In genomic region chr21:44959376-44960091, GRCh38 we compare ENCODE assay signal across 15 cellular contexts. TPM values are rescaled to one million over a fixed set of nuclear protein-coding genes. Genes with fewer than 3 reads are reported as not detected.
DNase-seq lines count a peak whose midpoint lies in the region; ATAC-seq and TF ChIP-seq lines count a peak whose summit lies in the region.
"Had no signal": no experiment of that assay in that cellular context is flagged by ENCODE, and none has a peak within 500 bp of the region (broad histone marks: within the 10 kb centered on the region; RNA-seq: fewer than 3 reads in every experiment).

No MANE protein-coding gene starts in this region.

- ATAC-seq in left cardiac atrium = no peak
- ATAC-seq in psoas muscle = no peak
- ATAC-seq in GM18858 (IDR thresholded peaks at IDR 0.05; ENCODE audit: unreplicated experiment) = no peak
- no peak for ATAC-seq in HG03439 (IDR thresholded peaks at IDR 0.05; ENCODE audit: unreplicated experiment)
- ATAC-seq: T-cell had no signal

- CTCF ChIA-PET in mammary epithelial cell (lab: Charles Lee; ENCODE audit: low non-redundant PET) = no interaction called here

- H3K27ac ChIP-seq in breast epithelium (peak overlapping the region; percentile 81 to 94), mammary epithelial cell (ENCODE audit: insufficient read depth, low read depth, low read length) (no peak overlapping the region), psoas muscle (no peak overlapping the region)

- TF ChIP-seq CTCF in breast epithelium (IDR thresholded peaks at IDR 0.05) (no peak), mammary epithelial cell (conservative IDR thresholded peaks at IDR 0.05 in 1 of 2, IDR thresholded peaks at IDR 0.05 in 1 of 2; ENCODE audit: extremely low read depth in 1 of 2, insufficient read depth in 1 of 2, low read depth in 1 of 2, low read length in 2 of 2) (no peak), psoas muscle (IDR thresholded peaks at IDR 0.05) (no peak)

- H3K36me3 ChIP-seq in breast epithelium (no peaks in the 10 kb centered on the region), mammary epithelial cell (ENCODE audit: insufficient read depth, low read length) (peaks cover 6% of the 10 kb centered on the region), psoas muscle (ENCODE audit: insufficient read depth in 1 of 2, low read depth in 1 of 2) (peaks cover 0 to 14% of the 10 kb centered on the region in 2 donors)
- H3K36me3 ChIP-seq: prostate gland had no signal

- H3K4me1 ChIP-seq in breast epithelium (peaks cover 18 to 24% of the 10 kb centered on the region in 2 donors), mammary epithelial cell (ENCODE audit: insufficient read depth, low read length) (peaks cover 36% of the 10 kb centered on the region), psoas muscle (peaks cover 49% of the 10 kb centered on the region)
- H3K4me1 ChIP-seq: prostate gland had no signal

- no peak overlapping the region for H3K4me2 ChIP-seq in mammary epithelial cell (ENCODE audit: insufficient read depth, low read depth, low read length)

- no peak for TF ChIP-seq POLR2A in breast epithelium (IDR thresholded peaks at IDR 0.05)

- H4K20me1 ChIP-seq in mammary epithelial cell (ENCODE audit: insufficient read depth, low read length) = no peaks in the 10 kb centered on the region

- 74% methylated on average over 19 of the region's 26 CpGs for WGBS in mammary epithelial cell (ENCODE audit: low coverage, missing lambda C conversion rate)
- WGBS in psoas muscle, 3 donors = 70 to 80% (median 75%) methylated on average over 22 to 26 of the region's 26 CpGs

- dilution Hi-C loops in mammary epithelial cell (cut with HindIII; ENCODE audit: low sequenced_read_pairs) = no loop called here

- no peak overlapping the region for H3K9ac ChIP-seq in mammary epithelial cell (ENCODE audit: insufficient read depth, low read length)

- DNase-seq in breast epithelium (ENCODE audit: low spot score in 2 of 2) = no peak
- DNase-seq in mammary epithelial cell = no peak
- peak; percentile 21 for DNase-seq in left cardiac atrium
- peak; percentile 14 to 55 for DNase-seq in psoas muscle
- no peak for DNase-seq in activated CD4-positive, alpha-beta T cell treated with anti-CD3 and anti-CD28 coated beads, Interleukin-2, amount 50 U/mL, for 4 hours
- DNase-seq in SIG-M5 (lab: John Stamatoyannopoulos, UW) = no peak
- DNase-seq: activated CD4-positive, alpha-beta T cell treated with anti-CD3 and anti-CD28 coated beads for 1 hour; activated T-cell treated with anti-CD3 and anti-CD28 coated beads, Interleukin-2, amount 50 U/mL, for 48 hours; HFFc6; stimulated activated CD4-positive, alpha-beta T cell treated with anti-CD3 and anti-CD28 coated beads, Interleukin-4, amount 100 ng/mL, for 4 hours; stimulated activated naive CD4-positive, alpha-beta T cell; T-cell had no signal

- H3K4me3 ChIP-seq in breast epithelium (peak overlapping the region in 2 of 3 donors; percentile 16 to 53), mammary epithelial cell (replicated peaks in 1 of 3; ENCODE audit: insufficient read depth in 1 of 3, low read depth in 2 of 3, low read length in 3 of 3) (no peak overlapping the region), psoas muscle (peak overlapping the region; percentile 18)
- H3K4me3 ChIP-seq: prostate gland had no signal

- no TSS peak for BruUV-seq in mammary epithelial cell (replicated peaks; lab: Mats Ljungman, UMichigan)

- H3K9me3 ChIP-seq in breast epithelium (no peaks in the 10 kb centered on the region), mammary epithelial cell (replicated peaks; ENCODE audit: insufficient read depth, low read length) (no peaks in the 10 kb centered on the region), psoas muscle (no peaks in the 10 kb centered on the region)
- H3K9me3 ChIP-seq: prostate gland had no signal

- intact Hi-C loops in breast epithelium (cut with DNase I; ENCODE audit: low total_unique reads) = loop anchor here (10.0 kb wide), 1 partner anchor 115 kb away; the partner anchor contains the start of gene ADARB1
- intact Hi-C loops in mammary epithelial cell (cut with micrococcal nuclease) = loop anchor here (5.0 kb wide), 1 partner anchor 118 kb away; no protein-coding TSS in a partner anchor
- intact Hi-C loops in left cardiac atrium (cut with DNase I) = loop anchor here in 1 of 2 donors (5.0 kb wide), 1 partner anchor 113 kb away; the partner anchor contains the start of gene ADARB1
- intact Hi-C loops in psoas muscle (cut with DNase I) = loop anchor here in 1 of 2 donors (5.0 kb wide), 1 partner anchor 73 kb away; no protein-coding TSS in a partner anchor

- H3K27me3 ChIP-seq in breast epithelium (no peaks in the 10 kb centered on the region), mammary epithelial cell (ENCODE audit: insufficient read depth, low read length) (no peaks in the 10 kb centered on the region), psoas muscle (ENCODE audit: insufficient read depth in 3 of 3, low read length in 2 of 3) (no peaks in the 10 kb centered on the region)

- H3K79me2 ChIP-seq in mammary epithelial cell (ENCODE audit: insufficient read depth, low read length) = peaks cover 69% of the 10 kb centered on the region

- H2AFZ ChIP-seq in mammary epithelial cell (ENCODE audit: low read depth, low read length) = no peak overlapping the region

- in situ Hi-C loops in mammary epithelial cell (cut with MboI; ENCODE audit: low sequenced_read_pairs in 2 of 2) = no loop called here

RNA-seq across cellular contexts. Expression of gene SLX9, which starts 19.7 kb away (rescaled TPM):
- total RNA-seq in breast epithelium = 10 to 100 TPM; 15.8 to 17.7 (median 17.0) TPM
- 10 to 100 TPM; 17.3 to 53.2 TPM for total RNA-seq in mammary epithelial cell
- polyA plus RNA-seq in mammary epithelial cell = 31.0 TPM
- 8.7 TPM for polyA minus RNA-seq in mammary epithelial cell
- total RNA-seq in left cardiac atrium = 10 to 100 TPM; 26.1 to 28.6 TPM
- total RNA-seq in psoas muscle = 10 to 100 TPM; 26.3 to 58.0 (median 32.5) TPM
- 10 to 100 TPM; 20.2 to 69.2 (median 26.7) TPM for polyA plus RNA-seq in psoas muscle

RNA-seq across cellular contexts. Expression of gene ITGB2, which starts 38.8 kb away (rescaled TPM):
- total RNA-seq in breast epithelium (100 to 1,000 TPM in 1 of 3 donors, 10 to 100 TPM in 2; 19.7 to 242 (median 92.8) TPM), mammary epithelial cell (1 to 10 TPM in 1 of 2 donors, not detected in 1; 2.7 TPM), left cardiac atrium (10 to 100 TPM; 31.5 to 70.7 TPM), psoas muscle (10 to 100 TPM in 3 of 4 donors, 1 to 10 TPM in 1; 8.3 to 11.7 (median 11.0) TPM)
- polyA plus RNA-seq in mammary epithelial cell (1.8 TPM), psoas muscle (1 to 10 TPM; 2.5 to 4.6 (median 2.7) TPM)
- polyA minus RNA-seq in mammary epithelial cell = not detected

Comparison
In these comparisons a context has a peak if more than half of its experiments do, and no peak if none do; other contexts are left out.
1. H3K27ac ChIP-seq: peak in breast epithelium (2 of 2); none in mammary epithelial cell (single experiment) and psoas muscle (single experiment).
2. H3K4me3 ChIP-seq: peak in breast epithelium (2 of 3) and psoas muscle (single experiment); none in mammary epithelial cell (0 of 3).
3. DNase-seq: peak in left cardiac atrium (single experiment) and psoas muscle (2 of 2); none in breast epithelium (0 of 2), mammary epithelial cell (single experiment), activated CD4-positive, alpha-beta T cell treated with anti-CD3 and anti-CD28 coated beads, Interleukin-2, amount 50 U/mL, for 4 hours (0 of 2) and SIG-M5 (single experiment).